In genomic region chr5:16930487-16930886, GRCh38 we compare ENCODE assay signal across 1 cellular context.
TF ChIP-seq lines count a peak whose summit lies in the region.

No MANE protein-coding gene starts in this region.

TF ChIP-seq in H1, 55 proteins besides CTCF, POLR2A, EP300 and RAD21:
- TF ChIP-seq TCF12 (IDR thresholded peaks at IDR 0.05; ENCODE audit: low read depth, low read length) (0 out of 2 replicates have a peak, but pooled peaks have one; percentile 54), SP1 (IDR thresholded peaks at IDR 0.05; ENCODE audit: low read depth, low read length) (no peak), POLR2AphosphoS5 (IDR thresholded peaks at IDR 0.05; ENCODE audit: low read depth, low read length) (peak; percentile 48; the same call in 1 of the 2 replicates)
